25 cellular contexts compared by ENCODE assay signal in genomic region chr17:37841232-37841631, GRCh38.
"Had no signal": no experiment of that assay in that cellular context is flagged by ENCODE, and none has a peak within 500 bp of the region (broad histone marks: within the 10 kb centered on the region; RNA-seq: fewer than 3 reads in every experiment).

No MANE protein-coding gene starts in this region.

- H3K9me3 Mint-ChIP-seq: activated naive CD4-positive, alpha-beta T cell treated with anti-CD3 and anti-CD28 coated beads, Interleukin-2, amount 50 U/mL, for 72 hours; effector memory CD8-positive, alpha-beta T cell; immature natural killer cell had no signal

- H3K4me3 ChIP-seq: dorsolateral prefrontal cortex, lower lobe of right lung, sigmoid colon, spleen, thyroid gland had no signal

- DNase-seq: activated CD4-positive, alpha-beta T cell treated with anti-CD3 and anti-CD28 coated beads for 1 hour; activated CD4-positive, alpha-beta T cell treated with anti-CD3 and anti-CD28 coated beads, Interleukin-2, amount 50 U/mL, for 1 hour; activated CD8-positive, alpha-beta T cell treated with anti-CD3 and anti-CD28 coated beads, Interleukin-2, amount 10 ng/mL, durations not matched to agents 7 days and 5 days; activated T-cell treated with anti-CD3 and anti-CD28 coated beads, Interleukin-2, amount 50 U/mL, for 1 hour; aorta; dorsolateral prefrontal cortex; effector memory CD8-positive, alpha-beta T cell; foreskin melanocyte; immature natural killer cell; lower lobe of right lung; naive thymus-derived CD4-positive, alpha-beta T cell; sigmoid colon; spleen; stimulated activated CD4-positive, alpha-beta T cell treated with anti-CD3 and anti-CD28 coated beads, Interleukin-4, amount 100 ng/mL, for 1 hour; stimulated activated naive CD4-positive, alpha-beta T cell treated with Interleukin-2 at 50 U/mL for 16 hours; substantia nigra; T-helper 2 cell; thyroid gland had no signal

- H3K36me3 ChIP-seq: lower lobe of right lung, sigmoid colon, spleen, thyroid gland had no signal

- H3K4me1 ChIP-seq: thyroid gland had no signal

- H3K27ac Mint-ChIP-seq: activated CD8-positive, alpha-beta T cell treated with anti-CD3 and anti-CD28 coated beads, Interleukin-2, amount 10 ng/mL, durations not matched to agents 7 days and 5 days; activated naive CD4-positive, alpha-beta T cell treated with anti-CD3 and anti-CD28 coated beads, Interleukin-2, amount 50 U/mL, for 72 hours; brain; effector memory CD8-positive, alpha-beta T cell; immature natural killer cell; naive thymus-derived CD4-positive, alpha-beta T cell had no signal

- H3K4me1 Mint-ChIP-seq: brain had no signal

- ATAC-seq: activated CD8-positive, alpha-beta T cell treated with anti-CD3 and anti-CD28 coated beads, Interleukin-2, amount 10 ng/mL, durations not matched to agents 7 days and 5 days; activated naive CD4-positive, alpha-beta T cell treated with anti-CD3 and anti-CD28 coated beads, Interleukin-2, amount 50 U/mL, for 72 hours; effector memory CD8-positive, alpha-beta T cell; esophagus mucosa; left lobe of liver; lower lobe of right lung; naive thymus-derived CD4-positive, alpha-beta T cell had no signal

- H3K9me3 ChIP-seq: lower lobe of right lung, sigmoid colon, spleen, thyroid gland had no signal

- H3K4me3 Mint-ChIP-seq: activated CD8-positive, alpha-beta T cell treated with anti-CD3 and anti-CD28 coated beads, Interleukin-2, amount 10 ng/mL, durations not matched to agents 7 days and 5 days; brain; effector memory CD8-positive, alpha-beta T cell; immature natural killer cell; naive thymus-derived CD4-positive, alpha-beta T cell; neural crest cell had no signal

- FAIRE-seq: endothelial cell of umbilical vein had no signal

- H3K27ac ChIP-seq: dorsolateral prefrontal cortex, lower lobe of right lung, sigmoid colon, spleen, thyroid gland, VCaP had no signal

- H3K27me3 ChIP-seq: thyroid gland had no signal
